ENCODE assay signal across 20 cellular contexts in genomic region chr10:21625623-21626229, GRCh38.
DNase-seq lines count a peak whose midpoint lies in the region; ATAC-seq and TF ChIP-seq lines count a peak whose summit lies in the region.
"Had no signal": no experiment of that assay in that cellular context is flagged by ENCODE, and none has a peak within 500 bp of the region (broad histone marks: within the 10 kb centered on the region; RNA-seq: fewer than 3 reads in every experiment).

No MANE protein-coding gene starts in this region.

- H3K27me3 Mint-ChIP-seq in activated naive CD4-positive, alpha-beta T cell treated with anti-CD3 and anti-CD28 coated beads, Interleukin-2, amount 10 ng/mL, durations not matched to agents 7 days and 5 days = no peaks in the 10 kb centered on the region
- H3K27me3 Mint-ChIP-seq in T-helper 17 cell = no peaks in the 10 kb centered on the region
- no peaks in the 10 kb centered on the region for H3K27me3 Mint-ChIP-seq in natural killer cell (ENCODE audit: low read depth in 2 of 2)

- H3K4me1 ChIP-seq in DND-41 (ENCODE audit: insufficient read depth, low read length) = no peaks in the 10 kb centered on the region
- H3K4me1 ChIP-seq: A549 had no signal

- H3K27me3 ChIP-seq in DND-41 (ENCODE audit: insufficient read depth, low read length, poor library complexity) = no peaks in the 10 kb centered on the region
- H3K27me3 ChIP-seq: MG63 had no signal

- no peak overlapping the region for H3K9ac ChIP-seq in DND-41 (ENCODE audit: low read depth, low read length)
- H3K9ac ChIP-seq: GM23248 had no signal

- peak overlapping the region; percentile 40 for H3K27ac Mint-ChIP-seq in activated naive CD4-positive, alpha-beta T cell treated with anti-CD3 and anti-CD28 coated beads, Interleukin-2, amount 10 ng/mL, durations not matched to agents 7 days and 5 days
- H3K27ac Mint-ChIP-seq in T-helper 17 cell (peak overlapping the region; percentile 74), natural killer cell (peak overlapping the region; percentile 54 to 79)

- peaks cover 6% of the 10 kb centered on the region; the same call in 1 of the 2 replicates for H4K20me1 ChIP-seq in DND-41 (ENCODE audit: insufficient read depth, low read length)

- no peak overlapping the region for H3K27ac ChIP-seq in DND-41 (ENCODE audit: low read length)
- H3K27ac ChIP-seq: A549, C4-2B, GM23248 had no signal

- H3K4me3 ChIP-seq in DND-41 (ENCODE audit: low read depth in 1 of 2, low read length in 2 of 2) = no peak overlapping the region
- H3K4me3 ChIP-seq: A549, GM23248, MG63 had no signal

- peaks cover 45% of the 10 kb centered on the region for H3K36me3 ChIP-seq in DND-41 (ENCODE audit: insufficient read depth, low read length)

- TF ChIP-seq CTCF in DND-41 (IDR thresholded peaks at IDR 0.05; ENCODE audit: borderline replicate concordance, extremely low read depth, low read length, poor library complexity, severe bottlenecking) (no peak), natural killer cell (IDR thresholded peaks at IDR 0.05) (no peak)

- H3K9me3 ChIP-seq in DND-41 (ENCODE audit: insufficient read depth, low read length, severe bottlenecking) (no peaks in the 10 kb centered on the region), T-helper 17 cell (ENCODE audit: control insufficient read depth, low read length, poor library complexity, severe bottlenecking) (no peaks in the 10 kb centered on the region)
- H3K9me3 ChIP-seq: A549, MG63 had no signal

- H3K4me3 Mint-ChIP-seq in activated naive CD4-positive, alpha-beta T cell treated with anti-CD3 and anti-CD28 coated beads, Interleukin-2, amount 10 ng/mL, durations not matched to agents 7 days and 5 days = no peak overlapping the region
- H3K4me3 Mint-ChIP-seq in T-helper 17 cell (peak overlapping the region; percentile 61), natural killer cell (no peak overlapping the region)

- peaks cover 50% of the 10 kb centered on the region for H3K36me3 Mint-ChIP-seq in activated naive CD4-positive, alpha-beta T cell treated with anti-CD3 and anti-CD28 coated beads, Interleukin-2, amount 10 ng/mL, durations not matched to agents 7 days and 5 days
- peaks cover 18% of the 10 kb centered on the region for H3K36me3 Mint-ChIP-seq in T-helper 17 cell (ENCODE audit: low read depth)
- no peaks in the 10 kb centered on the region for H3K36me3 Mint-ChIP-seq in natural killer cell

- CTCF ChIA-PET in activated naive CD4-positive, alpha-beta T cell treated with anti-CD3 and anti-CD28 coated beads, Interleukin-2, amount 10 ng/mL, durations not matched to agents 7 days and 5 days (lab: Charles Lee) = interaction anchor here (0.6 kb wide), 1 partner anchor 148 kb away, joined by 3 read pairs; no protein-coding TSS in a partner anchor

- H3K4me2 ChIP-seq in DND-41 (ENCODE audit: insufficient read depth, low read length) = no peak overlapping the region
- H3K4me2 ChIP-seq: A549 had no signal

- peaks cover 25% of the 10 kb centered on the region for H3K4me1 Mint-ChIP-seq in activated naive CD4-positive, alpha-beta T cell treated with anti-CD3 and anti-CD28 coated beads, Interleukin-2, amount 10 ng/mL, durations not matched to agents 7 days and 5 days
- peaks cover 26% of the 10 kb centered on the region for H3K4me1 Mint-ChIP-seq in T-helper 17 cell
- peaks cover 18 to 26% of the 10 kb centered on the region in 2 donors for H3K4me1 Mint-ChIP-seq in natural killer cell

- H2AFZ ChIP-seq in DND-41 (ENCODE audit: low read depth, low read length) = no peak overlapping the region
- H2AFZ ChIP-seq: GM23248 had no signal

- intact Hi-C loops in natural killer cell (cut with micrococcal nuclease) (no loop called here), posterior cingulate gyrus (cut with DNase I) (no loop called here)

- no peaks in the 10 kb centered on the region for H3K9me3 Mint-ChIP-seq in activated naive CD4-positive, alpha-beta T cell treated with anti-CD3 and anti-CD28 coated beads, Interleukin-2, amount 10 ng/mL, durations not matched to agents 7 days and 5 days
- H3K9me3 Mint-ChIP-seq in natural killer cell = no peaks in the 10 kb centered on the region

- no peak for DNase-seq in activated naive CD4-positive, alpha-beta T cell treated with anti-CD3 and anti-CD28 coated beads, Interleukin-2, amount 10 ng/mL, durations not matched to agents 7 days and 5 days
- DNase-seq in activated naive CD4-positive, alpha-beta T cell treated with Interleukin-2 at 50 U/mL for 16 hours = no peak
- DNase-seq in DND-41 (no peak), T-helper 17 cell (no peak), natural killer cell (no peak), foreskin melanocyte (no peak), posterior cingulate gyrus (no peak), HT-29 (ENCODE audit: low spot score) (no peak)
- DNase-seq: Calu3, DMS79, KBM-7, MG63, NCI-H1092 treated with DMSO at 0.1 percent for 48 hours, NCI-H1694, NCI-H446, NCI-H748 treated with DMSO at 0.1 percent for 48 hours, SHP77 had no signal

- ATAC-seq in DND-41 (ENCODE audit: insufficient read depth, low read depth) (peak; percentile 49; the same call in 2 of the 3 replicates), T-helper 17 cell (no peak), natural killer cell (peak in 2 of 3 donors; percentile 46 to 66)

- H3K79me2 ChIP-seq in DND-41 (ENCODE audit: insufficient read depth, low read length) = peaks cover 14% of the 10 kb centered on the region; the same call in 1 of the 2 replicates
